In the genomic region with DNA sequence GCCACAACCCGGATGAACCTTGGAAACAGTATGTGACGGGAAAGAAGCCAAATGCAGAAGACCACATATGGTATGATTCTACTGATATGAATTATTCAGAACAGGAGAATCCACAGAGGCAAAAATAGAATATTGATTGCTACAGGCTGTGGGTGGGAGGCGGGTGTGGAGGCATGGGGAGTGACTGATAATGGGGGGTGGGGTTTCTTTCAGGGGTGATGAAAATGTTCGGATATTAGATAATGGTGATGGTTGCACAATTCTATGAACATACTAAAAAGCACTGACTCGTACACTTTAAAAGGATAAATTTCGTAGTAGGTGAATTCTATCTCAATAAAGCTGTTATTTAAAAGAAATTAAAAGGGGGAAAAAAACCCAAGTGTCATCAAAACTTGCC, we compare ENCODE assay signal across 27 cellular contexts. TPM values are rescaled to one million over a fixed set of nuclear protein-coding genes. Genes with fewer than 3 reads are reported as not detected.
"Had no signal": no experiment of that assay in that cellular context is flagged by ENCODE, and none has a peak within 500 bp of the region (broad histone marks: within the 10 kb centered on the region; RNA-seq: fewer than 3 reads in every experiment).

No MANE protein-coding gene starts in this region.

- H3K27ac Mint-ChIP-seq: activated naive CD4-positive, alpha-beta T cell treated with anti-CD3 and anti-CD28 coated beads, Interleukin-2, amount 50 U/mL, for 24 hours; activated naive CD8-positive, alpha-beta T cell treated with anti-CD3 and anti-CD28 coated beads, Interleukin-2, amount 50 U/mL, for 24 hours; activated T-helper 2 cell treated with anti-CD3 and anti-CD28 coated beads, Interferon-gamma antibody, Interleukin-2, Interleukin-4, amounts not matched to agents 10 μg/mL and 5 μg/mL and 100 μg/mL, durations not matched to agents 14 hours and 24 hours and 36 hours; mesothelial cell of epicardium; naive B cell; WTC11 had no signal

- H3K4me3 Mint-ChIP-seq: activated CD8-positive, alpha-beta memory T cell treated with anti-CD3 and anti-CD28 coated beads, Interleukin-2, amount 10 ng/mL, durations not matched to agents 7 days and 5 days; activated CD8-positive, alpha-beta T cell treated with anti-CD3 and anti-CD28 coated beads, Interleukin-2, amount 10 ng/mL, durations not matched to agents 7 days and 5 days; activated naive CD4-positive, alpha-beta T cell treated with anti-CD3 and anti-CD28 coated beads, Interleukin-2, amount 50 U/mL, for 24 hours; activated naive CD8-positive, alpha-beta T cell treated with anti-CD3 and anti-CD28 coated beads, Interleukin-2, amount 50 U/mL, for 24 hours; mesothelial cell of epicardium; naive B cell; WTC11 had no signal

- H3K4me3 ChIP-seq: body of pancreas, heart right ventricle, psoas muscle, right atrium auricular region, tibial nerve had no signal

- ATAC-seq: activated CD8-positive, alpha-beta T cell treated with anti-CD3 and anti-CD28 coated beads, Interleukin-2, amount 10 ng/mL, durations not matched to agents 7 days and 5 days; body of pancreas; heart right ventricle; psoas muscle; WTC11 had no signal

- H3K27ac ChIP-seq: body of pancreas, epithelial cell of prostate, heart right ventricle, parathyroid adenoma, psoas muscle, right atrium auricular region, tibial nerve had no signal

- H3K9me3 Mint-ChIP-seq: activated naive CD4-positive, alpha-beta T cell treated with anti-CD3 and anti-CD28 coated beads, Interleukin-2, amount 50 U/mL, for 24 hours; activated naive CD8-positive, alpha-beta T cell treated with anti-CD3 and anti-CD28 coated beads, Interleukin-2, amount 50 U/mL, for 24 hours; activated T-helper 2 cell treated with anti-CD3 and anti-CD28 coated beads, Interferon-gamma antibody, Interleukin-2, Interleukin-4, amounts not matched to agents 10 μg/mL and 5 μg/mL and 100 μg/mL, durations not matched to agents 14 hours and 24 hours and 36 hours; mesothelial cell of epicardium; WTC11 had no signal

- H3K27me3 Mint-ChIP-seq: activated CD8-positive, alpha-beta memory T cell treated with anti-CD3 and anti-CD28 coated beads, Interleukin-2, amount 10 ng/mL, durations not matched to agents 7 days and 5 days; activated naive CD4-positive, alpha-beta T cell treated with anti-CD3 and anti-CD28 coated beads, Interleukin-2, amount 50 U/mL, for 24 hours; activated naive CD8-positive, alpha-beta T cell treated with anti-CD3 and anti-CD28 coated beads, Interleukin-2, amount 50 U/mL, for 24 hours; naive B cell had no signal

- H3K36me3 Mint-ChIP-seq: mesothelial cell of epicardium, naive B cell, WTC11 had no signal

- H3K9me3 ChIP-seq: body of pancreas, heart right ventricle, psoas muscle, right atrium auricular region, tibial nerve had no signal

- H3K36me3 ChIP-seq: right atrium auricular region, tibial nerve had no signal

- DNase-seq: activated CD4-positive, alpha-beta T cell treated with anti-CD3 and anti-CD28 coated beads for 1 hour; activated T-cell treated with anti-CD3 and anti-CD28 coated beads, Interleukin-2, amount 50 U/mL, for 48 hours; aorta; body of pancreas; dermis blood vessel endothelial cell; effector CD8-positive, alpha-beta T cell; heart right ventricle; naive B cell; psoas muscle; stimulated activated CD4-positive, alpha-beta T cell treated with anti-CD3 and anti-CD28 coated beads, Interleukin-2, amount 100 ng/mL, for 48 hours; stimulated activated naive CD4-positive, alpha-beta T cell treated with Interleukin-2 at 50 U/mL for 16 hours had no signal

RNA-seq across cellular contexts. Expression of a gene that starts 10.7 kb away (rescaled TPM):
- total RNA-seq: activated CD8-positive, alpha-beta T cell treated with anti-CD3 and anti-CD28 coated beads, Interleukin-2, amount 10 ng/mL, durations not matched to agents 7 days and 5 days; aorta; body of pancreas; dermis blood vessel endothelial cell; fibroblast of villous mesenchyme; heart right ventricle; kidney epithelial cell; lower leg skin; mesothelial cell of epicardium; psoas muscle; right atrium auricular region; temporal lobe; tibial nerve; urinary bladder; WTC11 had no signal

RNA-seq across cellular contexts. Expression of a gene that starts 26.5 kb away (rescaled TPM):
- total RNA-seq: aorta, body of pancreas, dermis blood vessel endothelial cell, fibroblast of villous mesenchyme, kidney epithelial cell, lower leg skin, psoas muscle, right atrium auricular region, temporal lobe, urinary bladder, WTC11 had no signal
